Comparison of ENCODE assay signal across 20 cellular contexts in genomic region chr7:157682946-157683239, GRCh38.
"Had no signal": no experiment of that assay in that cellular context is flagged by ENCODE, and none has a peak within 500 bp of the region (broad histone marks: within the 10 kb centered on the region; RNA-seq: fewer than 3 reads in every experiment).

No MANE protein-coding gene starts in this region.

- H3K4me3 Mint-ChIP-seq: activated B cell treated with CpG ODN at 0.5 μM for 24 hours; activated CD4-positive, alpha-beta T cell treated with anti-CD3 and anti-CD28 coated beads, Interleukin-2, amount 10 ng/mL, durations not matched to agents 24 days and 14 days; activated CD8-positive, alpha-beta T cell treated with anti-CD3 and anti-CD28 coated beads for 36 hours; activated naive CD8-positive, alpha-beta T cell treated with anti-CD3 and anti-CD28 coated beads for 36 hours; activated T-cell treated with anti-CD3 and anti-CD28 coated beads, Interleukin-2, amount 50 U/mL, for 72 hours; stimulated activated memory B cell treated with anti-CD40 and anti-IgM and Interleukin-4, amounts not matched to agents 10 μg/mL and 1 μg/mL and 100 μg/mL, for 72 hours; T-helper 2 cell treated with Interferon-gamma antibody and Interleukin-4, amounts not matched to agents 5 μg/mL and 100 μg/mL, for 36 hours had no signal

- H3K9ac ChIP-seq: parathyroid adenoma had no signal

- H3K36me3 ChIP-seq: spleen, thoracic aorta had no signal

- H3K4me2 ChIP-seq: hepatocyte had no signal

- H3K4me1 ChIP-seq: parathyroid adenoma had no signal

- H3K36me3 Mint-ChIP-seq: activated naive CD8-positive, alpha-beta T cell treated with anti-CD3 and anti-CD28 coated beads for 36 hours; stimulated activated memory B cell treated with anti-CD40 and anti-IgM and Interleukin-4, amounts not matched to agents 10 μg/mL and 1 μg/mL and 100 μg/mL, for 72 hours had no signal

- H3K4me3 ChIP-seq: hepatocyte, spleen, thoracic aorta had no signal

- H3K27ac ChIP-seq: epithelial cell of prostate, hepatocyte, parathyroid adenoma, spleen, thoracic aorta had no signal

- H3K27ac Mint-ChIP-seq: activated B cell treated with CpG ODN at 0.5 μM for 24 hours; activated CD4-positive, alpha-beta T cell treated with anti-CD3 and anti-CD28 coated beads, Interleukin-2, amount 10 ng/mL, durations not matched to agents 24 days and 14 days; activated CD8-positive, alpha-beta T cell treated with anti-CD3 and anti-CD28 coated beads for 36 hours; activated naive CD8-positive, alpha-beta T cell treated with anti-CD3 and anti-CD28 coated beads for 36 hours; activated T-cell treated with anti-CD3 and anti-CD28 coated beads, Interleukin-2, amount 50 U/mL, for 72 hours; endodermal cell; stimulated activated memory B cell treated with anti-CD40 and anti-IgM and Interleukin-4, amounts not matched to agents 10 μg/mL and 1 μg/mL and 100 μg/mL, for 72 hours; T-helper 2 cell treated with Interferon-gamma antibody and Interleukin-4, amounts not matched to agents 5 μg/mL and 100 μg/mL, for 36 hours had no signal

- FAIRE-seq: islet of Langerhans, TTC549 had no signal

- H3K4me1 Mint-ChIP-seq: activated B cell treated with CpG ODN at 0.5 μM for 24 hours; stimulated activated memory B cell treated with anti-CD40 and anti-IgM and Interleukin-4, amounts not matched to agents 10 μg/mL and 1 μg/mL and 100 μg/mL, for 72 hours had no signal

- H2AFZ ChIP-seq: hepatocyte, parathyroid adenoma had no signal

- H3K79me2 ChIP-seq: hepatocyte, parathyroid adenoma had no signal

- H3K9me3 ChIP-seq: spleen, thoracic aorta had no signal

- H3K9me3 Mint-ChIP-seq: activated B cell treated with CpG ODN at 0.5 μM for 24 hours; activated CD4-positive, alpha-beta T cell treated with anti-CD3 and anti-CD28 coated beads, Interleukin-2, amount 10 ng/mL, durations not matched to agents 24 days and 14 days; activated CD8-positive, alpha-beta T cell treated with anti-CD3 and anti-CD28 coated beads for 36 hours; activated naive CD8-positive, alpha-beta T cell treated with anti-CD3 and anti-CD28 coated beads for 36 hours; activated T-cell treated with anti-CD3 and anti-CD28 coated beads, Interleukin-2, amount 50 U/mL, for 72 hours; endodermal cell; stimulated activated memory B cell treated with anti-CD40 and anti-IgM and Interleukin-4, amounts not matched to agents 10 μg/mL and 1 μg/mL and 100 μg/mL, for 72 hours; T-helper 2 cell treated with Interferon-gamma antibody and Interleukin-4, amounts not matched to agents 5 μg/mL and 100 μg/mL, for 36 hours had no signal

- ATAC-seq: activated CD8-positive, alpha-beta T cell treated with anti-CD3 and anti-CD28 coated beads for 36 hours; activated T-cell treated with anti-CD3 and anti-CD28 coated beads, Interleukin-2, amount 50 U/mL, for 72 hours; stimulated activated memory B cell treated with anti-CD40 and anti-IgM and Interleukin-4, amounts not matched to agents 10 μg/mL and 1 μg/mL and 100 μg/mL, for 72 hours had no signal

- DNase-seq: activated B cell treated with CpG ODN at 0.5 μM for 24 hours; activated CD4-positive, alpha-beta T cell treated with anti-CD3 and anti-CD28 coated beads, Interleukin-2, amount 10 ng/mL, durations not matched to agents 24 days and 14 days; activated CD8-positive, alpha-beta T cell treated with anti-CD3 and anti-CD28 coated beads for 36 hours; activated naive CD8-positive, alpha-beta T cell treated with anti-CD3 and anti-CD28 coated beads for 36 hours; activated T-cell treated with anti-CD3 and anti-CD28 coated beads, Interleukin-2, amount 50 U/mL, for 72 hours; amygdala; caudate nucleus; foreskin fibroblast; midbrain; stimulated activated CD4-positive, alpha-beta T cell treated with anti-CD3 and anti-CD28 coated beads, Interleukin-4, amount 100 ng/mL, for 4 hours had no signal
